Comparison of ENCODE assay signal across 8 cellular contexts in the genomic region with DNA sequence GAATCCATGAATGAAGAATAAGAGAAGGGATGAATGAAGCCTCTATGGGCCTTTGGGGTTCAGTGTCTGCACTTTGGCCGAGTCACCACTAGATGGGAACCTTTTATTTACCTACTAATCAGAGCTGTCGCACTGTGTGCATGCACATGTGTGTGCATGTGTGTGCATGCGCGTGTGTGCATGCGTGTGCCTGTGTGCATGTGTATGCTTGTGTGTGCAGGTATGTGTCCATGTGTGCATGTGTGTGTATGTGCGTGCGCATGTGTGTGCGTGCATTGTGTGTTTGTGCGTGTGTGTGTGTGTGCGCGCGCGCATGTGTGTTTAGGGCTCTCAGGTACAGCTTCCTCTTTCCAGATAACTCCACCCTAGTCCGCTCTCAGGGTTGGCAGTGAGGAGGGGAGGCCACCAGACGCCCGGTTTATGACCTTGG. TPM values are rescaled to one million over a fixed set of nuclear protein-coding genes. Genes with fewer than 3 reads are reported as not detected.
A peak's percentile ranks its signal among the peaks of the same experiment; 100 is the strongest.
DNase-seq lines count a peak whose midpoint lies in the region; ATAC-seq and TF ChIP-seq lines count a peak whose summit lies in the region.

No MANE protein-coding gene starts in this region.

- no peak overlapping the region for H3K4me3 ChIP-seq in Panc1 (ENCODE audit: low read depth in 2 of 2, low read length in 2 of 2)
- H3K4me3 ChIP-seq in esophagus squamous epithelium: no peak overlapping the region

- H3K27ac Mint-ChIP-seq in type B pancreatic cell: no peak overlapping the region

- H3K9me3 ChIP-seq in Panc1 (ENCODE audit: control insufficient read depth, insufficient read depth, low read depth, low read length) (peaks cover 4% of the 10 kb centered on the region; the same call in 1 of the 2 replicates), esophagus squamous epithelium (peaks cover 0 to 22% (median 9%) of the 10 kb centered on the region in 3 donors)

- peaks cover 6% of the 10 kb centered on the region for H3K9me3 Mint-ChIP-seq in type B pancreatic cell

- WGBS in esophagus squamous epithelium, 2 donors: 81 to 86% methylated on average over 7 to 16 of the region's 16 CpGs

- H3K27me3 ChIP-seq in Panc1 (ENCODE audit: control insufficient read depth, insufficient read depth, low read length) (no peaks in the 10 kb centered on the region), esophagus squamous epithelium (peaks cover 0 to 23% (median 0%) of the 10 kb centered on the region in 4 donors)

- no peak for TF ChIP-seq POLR2A in esophagus squamous epithelium (IDR thresholded peaks at IDR 0.05)

- POLR2A ChIA-PET in Panc1 (lab: Charles Lee): no interaction called here

- intact Hi-C loops in left cardiac atrium (cut with DNase I) (no loop called here), cardiac septum (cut with DNase I) (no loop called here), Panc1 (cut with micrococcal nuclease; ENCODE audit: unreplicated experiment) (no loop called here), esophagus squamous epithelium (cut with DNase I) (no loop called here)

- TF ChIP-seq CTCF in Panc1 (IDR thresholded peaks at IDR 0.05) (no peak; the same call in 1 of the 2 replicates), esophagus squamous epithelium (IDR thresholded peaks at IDR 0.05) (peak in 4 of 6 experiments; percentile 18 to 59 (median 24)), type B pancreatic cell (conservative IDR thresholded peaks at IDR 0.05) (peak; percentile 58)

- H3K4me1 ChIP-seq in Panc1 (ENCODE audit: control insufficient read depth, insufficient read depth, low read length) (no peaks in the 10 kb centered on the region; the same call in 1 of the 2 replicates), esophagus squamous epithelium (peaks cover 0 to 27% (median 4%) of the 10 kb centered on the region in 3 donors)

- H3K36me3 ChIP-seq in Panc1 (ENCODE audit: control insufficient read depth, insufficient read depth, low read length) (no peaks in the 10 kb centered on the region), esophagus squamous epithelium (no peaks in the 10 kb centered on the region)

- in situ Hi-C loops in Panc1 (cut with HindIII; ENCODE audit: low pct_unique_long_range_greater_than_20kb, low sequenced_read_pairs): no loop called here

- BruUV-seq in Panc1 (replicated peaks; lab: Mats Ljungman, UMichigan): no TSS peak

- peak; percentile 30 to 51 for ATAC-seq in left cardiac atrium
- 0 out of 2 replicates have a peak, but pooled peaks have one; percentile 76 for ATAC-seq in Panc1

- no peaks in the 10 kb centered on the region for H3K36me3 Mint-ChIP-seq in type B pancreatic cell

- no peak for DNase-seq in left cardiac atrium
- DNase-seq in cardiac septum (ENCODE audit: low spot score): no peak
- DNase-seq in Panc1 (ENCODE audit: low read depth, low spot score): no peak
- no peak for DNase-seq in esophagus squamous epithelium (lab: John Stamatoyannopoulos, UW)
- no peak for DNase-seq in type B pancreatic cell (ENCODE audit: extremely low spot score, unreplicated experiment)
- DNase-seq in activated gamma-delta T cell treated with Interleukin-2 at 50 U/mL for 16 hours: no peak
- DNase-seq in NCI-H526 treated with DMSO at 0.1 percent for 48 hours (lab: John Stamatoyannopoulos, UW): no peak
- DNase-seq in LoVo (ENCODE audit: low spot score): no peak

- H3K4me3 Mint-ChIP-seq in type B pancreatic cell: no peak overlapping the region

- CTCF ChIA-PET in Panc1 (lab: Charles Lee): interaction anchor here (0.5 to 0.9 kb wide), 3 partner anchors 29 to 148 kb away, joined by 4 to 5 read pairs (median 4); no protein-coding TSS in a partner anchor

- peaks cover 23% of the 10 kb centered on the region for H3K27me3 Mint-ChIP-seq in type B pancreatic cell

- H3K27ac ChIP-seq in Panc1 (ENCODE audit: low read length): no peak overlapping the region
- no peak overlapping the region for H3K27ac ChIP-seq in esophagus squamous epithelium

- H3K4me1 Mint-ChIP-seq in type B pancreatic cell (ENCODE audit: unreplicated experiment): no peaks in the 10 kb centered on the region

RNA-seq across cellular contexts. Expression of a gene that starts 20.4 kb away (rescaled TPM):
- total RNA-seq in left cardiac atrium: 1 to 10 TPM; 3.1 to 5.4 TPM
- total RNA-seq in cardiac septum: 0.30 TPM
- total RNA-seq in Panc1 (2021; ENCODE audit: unreplicated experiment): 0.05 TPM
- 0.04 TPM for polyA plus RNA-seq in Panc1 (2012; ENCODE audit: insufficient read length)
- 1 to 10 TPM in 2 of 4 donors, under 1 TPM in 2; 0.11 to 5.5 (median 0.81) TPM for total RNA-seq in esophagus squamous epithelium
- 1.6 and 5.0 TPM in 2 replicates for total RNA-seq in type B pancreatic cell (ENCODE audit: low replicate concordance)

RNA-seq across cellular contexts. Expression of a gene that starts 20.8 kb away (rescaled TPM):
- not detected for total RNA-seq in left cardiac atrium
- not detected for total RNA-seq in cardiac septum
- total RNA-seq in Panc1 (2021; ENCODE audit: unreplicated experiment): not detected
- polyA plus RNA-seq in Panc1 (2012; ENCODE audit: insufficient read length): not detected
- under 1 TPM in 2 of 4 donors, not detected in 2; 0.04 to 0.19 TPM for total RNA-seq in esophagus squamous epithelium
- not detected in 2 replicates for total RNA-seq in type B pancreatic cell (ENCODE audit: low replicate concordance)

RNA-seq across cellular contexts. Expression of a gene that starts 26.4 kb away (rescaled TPM):
- total RNA-seq in left cardiac atrium (not detected), cardiac septum (not detected), Panc1 (2021; ENCODE audit: unreplicated experiment) (not detected), esophagus squamous epithelium (under 1 TPM in 1 of 4 donors, not detected in 3; 0.48 TPM), type B pancreatic cell (ENCODE audit: low replicate concordance) (not detected in 2 replicates)
- polyA plus RNA-seq in Panc1 (2012; ENCODE audit: insufficient read length): not detected

RNA-seq across cellular contexts. Expression of a gene that starts 46.2 kb away (rescaled TPM):
- not detected for total RNA-seq in left cardiac atrium
- not detected for total RNA-seq in cardiac septum
- total RNA-seq in Panc1 (2021; ENCODE audit: unreplicated experiment): not detected
- polyA plus RNA-seq in Panc1 (2012; ENCODE audit: insufficient read length): not detected
- total RNA-seq in esophagus squamous epithelium: under 1 TPM in 1 of 4 donors, not detected in 3; 0.19 TPM
- not detected in 2 replicates for total RNA-seq in type B pancreatic cell (ENCODE audit: low replicate concordance)
